ENCODE assay signal across 11 cellular contexts in the genomic region with DNA sequence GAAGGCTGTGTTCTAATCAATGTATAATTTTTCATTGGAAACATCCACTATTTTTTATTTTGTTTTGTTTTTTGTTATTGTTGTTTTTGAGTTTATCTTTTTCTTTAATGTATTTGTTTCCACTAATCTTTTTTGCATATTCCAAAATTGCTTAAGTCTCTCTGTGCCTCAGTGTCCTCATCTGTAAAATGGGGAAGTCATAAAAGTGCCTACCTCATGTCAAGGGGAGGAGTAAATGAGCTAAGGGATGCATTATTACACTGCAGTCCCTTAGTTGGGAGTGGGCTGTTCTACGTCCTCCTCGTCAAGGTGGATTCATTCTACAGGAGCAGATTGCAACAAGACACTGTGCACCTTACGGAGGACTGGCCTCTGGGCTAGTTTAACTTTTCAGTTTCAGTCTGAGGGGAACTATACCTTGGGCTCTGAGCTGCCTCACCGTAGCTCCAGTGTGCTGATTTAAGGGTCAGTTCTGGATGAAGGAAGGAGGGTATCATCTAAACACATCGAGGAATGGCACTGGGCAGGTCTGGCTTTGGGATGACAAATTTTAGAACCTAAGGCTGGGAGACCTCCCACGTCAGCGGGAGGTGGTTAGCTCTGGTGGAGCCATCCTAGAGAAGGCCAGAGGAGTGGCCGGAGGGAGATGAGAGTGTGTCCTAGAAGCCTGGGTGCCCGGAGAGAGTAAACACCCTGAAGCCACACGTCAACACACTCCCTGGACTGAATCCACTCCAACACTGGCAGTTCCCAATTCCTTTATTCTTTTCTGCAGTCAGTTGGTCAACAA. TPM values are rescaled to one million over a fixed set of nuclear protein-coding genes. Genes with fewer than 3 reads are reported as not detected.
A peak's percentile ranks its signal among the peaks of the same experiment; 100 is the strongest.
DNase-seq lines count a peak whose midpoint lies in the region; ATAC-seq and TF ChIP-seq lines count a peak whose summit lies in the region.
"Had no signal": no experiment of that assay in that cellular context is flagged by ENCODE, and none has a peak within 500 bp of the region (broad histone marks: within the 10 kb centered on the region; RNA-seq: fewer than 3 reads in every experiment).

No MANE protein-coding gene starts in this region.

- BruUV-seq in Panc1 (replicated peaks; lab: Mats Ljungman, UMichigan) = no TSS peak

- H3K4me1 ChIP-seq in Panc1 (ENCODE audit: control insufficient read depth, insufficient read depth, low read length) (peaks cover 35% of the 10 kb centered on the region), thyroid gland (peaks cover 31 to 59% of the 10 kb centered on the region in 2 donors)

- H3K27me3 ChIP-seq in Panc1 (ENCODE audit: control insufficient read depth, insufficient read depth, low read length) (no peaks in the 10 kb centered on the region), thyroid gland (no peaks in the 10 kb centered on the region)
- H3K27me3 ChIP-seq: SJSA1, stomach had no signal

- WGBS in thyroid gland, 2 donors = 79 to 83% methylated on average over 10 of the region's 10 CpGs

- H3K4me1 Mint-ChIP-seq in activated T-cell treated with anti-CD3 and anti-CD28 coated beads, Interleukin-2, amount 50 U/mL, for 24 hours (ENCODE audit: low read depth) = peaks cover 70% of the 10 kb centered on the region

- peak overlapping the region; percentile 95 for H3K27ac Mint-ChIP-seq in activated T-cell treated with anti-CD3 and anti-CD28 coated beads, Interleukin-2, amount 50 U/mL, for 24 hours

- DNase-seq in activated T-cell treated with anti-CD3 and anti-CD28 coated beads, Interleukin-2, amount 50 U/mL, for 24 hours = no peak
- DNase-seq in activated T-cell treated with anti-CD3 and anti-CD28 coated beads for 4 hours = no peak
- DNase-seq in Panc1 (ENCODE audit: low read depth, low spot score) = no peak
- DNase-seq in islet precursor cell = peak; percentile 27
- no peak for DNase-seq in thyroid gland
- DNase-seq in NCI-H146 (lab: John Stamatoyannopoulos, UW) = no peak
- no peak for DNase-seq in G401 (ENCODE audit: low spot score)
- DNase-seq in GDM1 (lab: John Stamatoyannopoulos, UW) = no peak

- H3K36me3 Mint-ChIP-seq in activated T-cell treated with anti-CD3 and anti-CD28 coated beads, Interleukin-2, amount 50 U/mL, for 24 hours (ENCODE audit: low read depth) = peaks cover 20% of the 10 kb centered on the region

- no peaks in the 10 kb centered on the region for H3K27me3 Mint-ChIP-seq in activated T-cell treated with anti-CD3 and anti-CD28 coated beads, Interleukin-2, amount 50 U/mL, for 24 hours
- H3K27me3 Mint-ChIP-seq: activated naive CD4-positive, alpha-beta T cell treated with anti-CD3 and anti-CD28 coated beads, Interleukin-2, amount 50 U/mL, for 24 hours had no signal

- CTCF ChIA-PET in Panc1 (lab: Charles Lee) = interaction anchor here (0.6 kb wide), 1 partner anchor 15 kb away, joined by 4 read pairs; no protein-coding TSS in a partner anchor

- peak overlapping the region; percentile 52 for H3K27ac ChIP-seq in Panc1 (ENCODE audit: low read length)
- peak overlapping the region in 2 of 3 donors; percentile 79 to 81 for H3K27ac ChIP-seq in thyroid gland
- H3K27ac ChIP-seq: SJSA1 had no signal

- POLR2A ChIA-PET in Panc1 (lab: Charles Lee) = no interaction called here

- ATAC-seq in Panc1 = peak; percentile 31

- in situ Hi-C loops in Panc1 (cut with HindIII; ENCODE audit: low pct_unique_long_range_greater_than_20kb, low sequenced_read_pairs) (no loop called here), G401 (cut with HindIII; ENCODE audit: low sequenced_read_pairs) (loop anchor here (25.0 kb wide), 1 partner anchor 168 kb away; no protein-coding TSS in a partner anchor)

- intact Hi-C loops in Panc1 (cut with micrococcal nuclease; ENCODE audit: unreplicated experiment) = loop anchor here (2.0 to 10.0 kb wide), 2 partner anchors 61 to 231 kb away; no protein-coding TSS in a partner anchor
- intact Hi-C loops in thyroid gland (cut with DNase I) = no loop called here

- TF ChIP-seq CTCF in Panc1 (IDR thresholded peaks at IDR 0.05) = no peak
- TF ChIP-seq CTCF in thyroid gland (IDR thresholded peaks at IDR 0.05) = no peak

- TF ChIP-seq POLR2A in thyroid gland (IDR thresholded peaks at IDR 0.05) = no peak

- no peaks in the 10 kb centered on the region for H3K9me3 Mint-ChIP-seq in activated T-cell treated with anti-CD3 and anti-CD28 coated beads, Interleukin-2, amount 50 U/mL, for 24 hours
- H3K9me3 Mint-ChIP-seq: activated naive CD4-positive, alpha-beta T cell treated with anti-CD3 and anti-CD28 coated beads, Interleukin-2, amount 50 U/mL, for 24 hours had no signal

- H3K9me3 ChIP-seq in Panc1 (ENCODE audit: control insufficient read depth, insufficient read depth, low read depth, low read length) (no peaks in the 10 kb centered on the region), thyroid gland (no peaks in the 10 kb centered on the region)
- H3K9me3 ChIP-seq: SJSA1, stomach had no signal

- H3K36me3 ChIP-seq in Panc1 (ENCODE audit: control insufficient read depth, insufficient read depth, low read length) (no peaks in the 10 kb centered on the region), thyroid gland (no peaks in the 10 kb centered on the region)
- H3K36me3 ChIP-seq: stomach had no signal

- peak overlapping the region; percentile 46 for H3K4me3 Mint-ChIP-seq in activated T-cell treated with anti-CD3 and anti-CD28 coated beads, Interleukin-2, amount 50 U/mL, for 24 hours

- H3K4me3 ChIP-seq in Panc1 (ENCODE audit: low read depth in 2 of 2, low read length in 2 of 2) = peak overlapping the region in 1 of 2 experiments; percentile 58; a peak in 1 of 4 replicates
- H3K4me3 ChIP-seq in thyroid gland (replicated peaks in 1 of 3) = no peak overlapping the region
- H3K4me3 ChIP-seq: SJSA1 had no signal

RNA-seq across cellular contexts. Expression of a gene that starts 5.1 kb away (rescaled TPM):
- total RNA-seq in Panc1 (2021; ENCODE audit: unreplicated experiment) = 166 TPM
- polyA plus RNA-seq in Panc1 (2012; ENCODE audit: insufficient read length) = 372 TPM
- total RNA-seq in thyroid gland = 100 to 1,000 TPM; 327 to 576 (median 408) TPM
- total RNA-seq in G401 (2014; rRNA removed; shearing (Covaris generic)) = 194 and 205 TPM in 2 replicates
